In genomic region chr14:76040704-76041103, GRCh38 we compare ENCODE assay signal across 31 cellular contexts.
"Had no signal": no experiment of that assay in that cellular context is flagged by ENCODE, and none has a peak within 500 bp of the region (broad histone marks: within the 10 kb centered on the region; RNA-seq: fewer than 3 reads in every experiment).

No MANE protein-coding gene starts in this region.

- H3K4me3 ChIP-seq: adrenal gland, body of pancreas, breast epithelium had no signal

- DNase-seq: activated B cell treated with CpG ODN at 0.5 μM for 24 hours; activated CD4-positive, alpha-beta memory T cell treated with anti-CD3 and anti-CD28 coated beads for 36 hours; activated CD4-positive, alpha-beta T cell treated with anti-CD3 and anti-CD28 coated beads for 4 hours; activated CD4-positive, alpha-beta T cell treated with anti-CD3 and anti-CD28 coated beads, Interleukin-2, amount 10 ng/mL, durations not matched to agents 24 days and 14 days; activated CD4-positive, alpha-beta T cell treated with anti-CD3 and anti-CD28 coated beads, Interleukin-2, amount 50 U/mL, for 1 hour; activated CD4-positive, alpha-beta T cell treated with anti-CD3 and anti-CD28 coated beads, Interleukin-2, amount 50 U/mL, for 4 hours; activated CD4-positive, CD25-positive, alpha-beta regulatory T cell treated with anti-CD3 and anti-CD28 coated beads, Interleukin-2, amount 50 U/mL, for 72 hours; activated CD8-positive, alpha-beta memory T cell treated with anti-CD3 and anti-CD28 coated beads, Interleukin-2, amount 50 U/mL, for 4 hours; activated CD8-positive, alpha-beta T cell treated with anti-CD3 and anti-CD28 coated beads for 36 hours; activated effector memory CD4-positive, alpha-beta T cell treated with anti-CD3 and anti-CD28 coated beads, Interleukin-2, amount 50 U/mL, for 16 hours; activated gamma-delta T cell treated with Interleukin-2 at 50 U/mL for 16 hours; activated naive CD4-positive, alpha-beta T cell; activated naive CD4-positive, alpha-beta T cell treated with anti-CD3 and anti-CD28 coated beads for 36 hours; activated naive CD4-positive, alpha-beta T cell treated with anti-CD3 and anti-CD28 coated beads, Interleukin-2, amount 50 U/mL, for 16 hours; activated naive CD8-positive, alpha-beta T cell treated with anti-CD3 and anti-CD28 coated beads for 36 hours; activated T-cell treated with anti-CD3 and anti-CD28 coated beads for 4 hours; activated T-cell treated with anti-CD3 and anti-CD28 coated beads, Interleukin-2, amount 50 U/mL, for 1 hour; activated T-cell treated with anti-CD3 and anti-CD28 coated beads, Interleukin-2, amount 50 U/mL, for 4 hours; activated T-cell treated with anti-CD3 and anti-CD28 coated beads, Interleukin-2, amount 50 U/mL, for 72 hours; adrenal gland; amniotic stem cell; aorta; body of pancreas; brain microvascular endothelial cell; central memory CD4-positive, alpha-beta T cell; T-cell; T-helper 17 cell had no signal

- H3K36me3 ChIP-seq: adrenal gland, brain microvascular endothelial cell, breast epithelium had no signal

- H3K9me3 ChIP-seq: adrenal gland, body of pancreas, breast epithelium had no signal

- H3K27ac ChIP-seq: adrenal gland, body of pancreas, brain microvascular endothelial cell, breast epithelium, VCaP had no signal

- H3K4me1 ChIP-seq: adrenal gland, breast epithelium had no signal

- H3K27me3 ChIP-seq: adrenal gland, body of pancreas, brain microvascular endothelial cell, breast epithelium had no signal

- FAIRE-seq: astrocyte, TTC549 had no signal
